In genomic region chr17:42682400-42683384, GRCh38 we compare ENCODE assay signal across 1 cellular context.
TF ChIP-seq lines count a peak whose summit lies in the region.

Gene CNTNAP1 (plus strand): TSS chr17:42682531. CDS start chr17:42682830, 299 bp downstream.

TF ChIP-seq in IMR-90, 13 proteins besides CTCF, POLR2A, EP300 and RAD21 (continued from another document):
- TF ChIP-seq FOS (IDR thresholded peaks at IDR 0.05; ENCODE audit: low read depth, low read length) (0 out of 2 replicates have a peak, but pooled peaks have one; percentile 9), MAFK (IDR thresholded peaks at IDR 0.05; ENCODE audit: low read depth, low read length) (no peak), CEBPB (IDR thresholded peaks at IDR 0.05; ENCODE audit: low read depth, low read length) (no peak)
